2 cellular contexts compared by ENCODE assay signal in the genomic region with DNA sequence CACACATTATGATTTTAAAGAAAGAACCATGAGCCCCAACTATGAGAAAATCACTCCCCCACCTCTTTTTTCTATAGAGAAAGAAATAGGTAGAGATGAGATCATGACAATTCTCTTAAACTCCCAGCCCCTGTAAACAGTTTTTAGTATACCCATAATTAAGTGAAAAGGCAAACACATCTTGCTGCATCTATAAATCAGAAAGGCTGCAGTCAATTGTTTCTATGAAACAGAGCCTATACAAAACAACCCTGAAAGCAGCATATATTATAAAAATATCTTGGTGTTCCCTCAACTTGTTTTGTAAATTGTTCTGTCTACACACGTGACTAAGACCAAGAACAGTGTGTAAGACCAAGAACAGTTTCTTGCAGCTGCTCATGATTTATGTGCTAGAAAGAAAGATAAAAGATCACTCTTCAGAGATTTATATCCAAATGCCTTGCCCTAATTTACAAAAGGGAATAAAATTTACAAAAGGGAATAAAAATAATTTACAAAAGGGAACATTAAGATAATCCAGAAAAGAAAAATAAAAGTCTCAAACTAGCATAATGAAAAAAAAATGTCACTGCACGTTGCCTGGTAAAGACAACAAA.
A peak's percentile ranks its signal among the peaks of the same experiment; 100 is the strongest.
TF ChIP-seq lines count a peak whose summit lies in the region.

No MANE protein-coding gene starts in this region.

TF ChIP-seq in SK-N-SH, 30 proteins besides CTCF, POLR2A, EP300 and RAD21 (continued from another document):
- TF ChIP-seq, protein P1, sequence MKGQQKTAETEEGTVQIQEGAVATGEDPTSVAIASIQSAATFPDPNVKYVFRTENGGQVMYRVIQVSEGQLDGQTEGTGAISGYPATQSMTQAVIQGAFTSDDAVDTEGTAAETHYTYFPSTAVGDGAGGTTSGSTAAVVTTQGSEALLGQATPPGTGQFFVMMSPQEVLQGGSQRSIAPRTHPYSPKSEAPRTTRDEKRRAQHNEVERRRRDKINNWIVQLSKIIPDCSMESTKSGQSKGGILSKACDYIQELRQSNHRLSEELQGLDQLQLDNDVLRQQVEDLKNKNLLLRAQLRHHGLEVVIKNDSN (IDR thresholded peaks at IDR 0.05; ENCODE audit: borderline replicate concordance, low read depth): peak; percentile 17; the same call in 1 of the 2 replicates

TF ChIP-seq in SK-N-SH treated with all-trans-retinoic acid at 6 μM for 48 hours, 23 proteins besides CTCF, POLR2A, EP300 and RAD21 (continued from another document):
- TF ChIP-seq, protein P2, sequence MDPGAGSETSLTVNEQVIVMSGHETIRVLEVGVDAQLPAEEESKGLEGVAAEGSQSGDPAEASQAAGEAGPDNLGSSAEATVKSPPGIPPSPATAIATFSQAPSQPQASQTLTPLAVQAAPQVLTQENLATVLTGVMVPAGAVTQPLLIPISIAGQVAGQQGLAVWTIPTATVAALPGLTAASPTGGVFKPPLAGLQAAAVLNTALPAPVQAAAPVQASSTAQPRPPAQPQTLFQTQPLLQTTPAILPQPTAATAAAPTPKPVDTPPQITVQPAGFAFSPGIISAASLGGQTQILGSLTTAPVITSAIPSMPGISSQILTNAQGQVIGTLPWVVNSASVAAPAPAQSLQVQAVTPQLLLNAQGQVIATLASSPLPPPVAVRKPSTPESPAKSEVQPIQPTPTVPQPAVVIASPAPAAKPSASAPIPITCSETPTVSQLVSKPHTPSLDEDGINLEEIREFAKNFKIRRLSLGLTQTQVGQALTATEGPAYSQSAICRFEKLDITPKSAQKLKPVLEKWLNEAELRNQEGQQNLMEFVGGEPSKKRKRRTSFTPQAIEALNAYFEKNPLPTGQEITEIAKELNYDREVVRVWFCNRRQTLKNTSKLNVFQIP (CRISPR knock-in tag; IDR thresholded peaks at IDR 0.05; ENCODE audit: borderline replicate concordance, low read depth): no peak
